23 cellular contexts compared by ENCODE assay signal in genomic region chr9:105311317-105311716, GRCh38.
"Had no signal": no experiment of that assay in that cellular context is flagged by ENCODE, and none has a peak within 500 bp of the region (broad histone marks: within the 10 kb centered on the region; RNA-seq: fewer than 3 reads in every experiment).

No MANE protein-coding gene starts in this region.

- H3K27ac Mint-ChIP-seq: activated naive CD4-positive, alpha-beta T cell treated with anti-CD3 and anti-CD28 coated beads, Interleukin-2, amount 10 ng/mL, durations not matched to agents 7 days and 5 days; effector memory CD8-positive, alpha-beta T cell; stimulated activated naive CD8-positive, alpha-beta T cell treated with anti-CD3 and anti-CD28 coated beads, Interleukin-15, Interleukin-2, amounts not matched to agents 100 ng/mL and 50 ng/mL, for 24 hours; T-helper 17 cell had no signal

- H3K9me3 ChIP-seq: breast epithelium, esophagus squamous epithelium, testis, upper lobe of left lung had no signal

- ATAC-seq: activated T-cell treated with anti-CD3 and anti-CD28 coated beads, Interleukin-2, amount 50 U/mL, for 4 hours; effector memory CD8-positive, alpha-beta T cell; left cardiac atrium; T-helper 17 cell had no signal

- H3K36me3 ChIP-seq: breast epithelium, upper lobe of left lung had no signal

- H3K27me3 ChIP-seq: breast epithelium, esophagus squamous epithelium, testis, upper lobe of left lung had no signal

- H3K27me3 Mint-ChIP-seq: activated naive CD4-positive, alpha-beta T cell treated with anti-CD3 and anti-CD28 coated beads, Interleukin-2, amount 10 ng/mL, durations not matched to agents 7 days and 5 days; effector memory CD8-positive, alpha-beta T cell; stimulated activated naive CD8-positive, alpha-beta T cell treated with anti-CD3 and anti-CD28 coated beads, Interleukin-15, Interleukin-2, amounts not matched to agents 100 ng/mL and 50 ng/mL, for 24 hours; T-helper 17 cell had no signal

- H3K9me3 Mint-ChIP-seq: activated naive CD4-positive, alpha-beta T cell treated with anti-CD3 and anti-CD28 coated beads, Interleukin-2, amount 10 ng/mL, durations not matched to agents 7 days and 5 days; activated T-cell treated with anti-CD3 and anti-CD28 coated beads, Interleukin-2, amount 50 U/mL, for 4 hours; effector memory CD8-positive, alpha-beta T cell; nephron progenitor cell; stimulated activated naive CD8-positive, alpha-beta T cell treated with anti-CD3 and anti-CD28 coated beads, Interleukin-15, Interleukin-2, amounts not matched to agents 100 ng/mL and 50 ng/mL, for 24 hours had no signal

- H3K36me3 Mint-ChIP-seq: activated naive CD4-positive, alpha-beta T cell treated with anti-CD3 and anti-CD28 coated beads, Interleukin-2, amount 10 ng/mL, durations not matched to agents 7 days and 5 days had no signal

- DNase-seq: activated CD4-positive, alpha-beta T cell treated with anti-CD3 and anti-CD28 coated beads, Interleukin-2, amount 50 U/mL, for 1 hour; activated CD4-positive, CD25-positive, alpha-beta regulatory T cell treated with anti-CD3 and anti-CD28 coated beads, Interleukin-2, amount 50 U/mL, for 72 hours; activated CD8-positive, alpha-beta memory T cell treated with anti-CD3 and anti-CD28 coated beads, Interleukin-2, amount 50 U/mL, for 4 hours; activated effector memory CD4-positive, alpha-beta T cell treated with Interleukin-2 at 50 U/mL for 16 hours; activated naive CD4-positive, alpha-beta T cell treated with anti-CD3 and anti-CD28 coated beads, Interleukin-2, amount 10 ng/mL, durations not matched to agents 7 days and 5 days; activated T-cell treated with anti-CD3 and anti-CD28 coated beads, Interleukin-2, amount 50 U/mL, for 4 hours; dermis blood vessel endothelial cell; effector memory CD8-positive, alpha-beta T cell; esophagus squamous epithelium; left cardiac atrium; nephron progenitor cell; nucleus accumbens; retina; stimulated activated CD4-positive, alpha-beta T cell treated with anti-CD3 and anti-CD28 coated beads, Interleukin-12 subunit alpha, Interleukin-12 subunit beta, amount 100 ng/mL, for 4 hours; stimulated activated CD4-positive, alpha-beta T cell treated with anti-CD3 and anti-CD28 coated beads, Interleukin-2, amount 100 ng/mL, for 24 hours; T-helper 17 cell; testis; upper lobe of left lung had no signal

- H3K27ac ChIP-seq: breast epithelium, esophagus squamous epithelium, testis, VCaP had no signal

- FAIRE-seq: astrocyte had no signal

- H3K4me3 ChIP-seq: breast epithelium, esophagus squamous epithelium, lung, testis, upper lobe of left lung had no signal

- H3K4me1 ChIP-seq: breast epithelium, esophagus squamous epithelium, testis had no signal

- H3K4me3 Mint-ChIP-seq: activated naive CD4-positive, alpha-beta T cell treated with anti-CD3 and anti-CD28 coated beads, Interleukin-2, amount 10 ng/mL, durations not matched to agents 7 days and 5 days; activated T-cell treated with anti-CD3 and anti-CD28 coated beads, Interleukin-2, amount 50 U/mL, for 4 hours; effector memory CD8-positive, alpha-beta T cell; nephron progenitor cell; stimulated activated naive CD8-positive, alpha-beta T cell treated with anti-CD3 and anti-CD28 coated beads, Interleukin-15, Interleukin-2, amounts not matched to agents 100 ng/mL and 50 ng/mL, for 24 hours; T-helper 17 cell had no signal
